ENCODE assay signal across 23 cellular contexts in genomic region chr9:114787781-114788498, GRCh38. TPM values are rescaled to one million over a fixed set of nuclear protein-coding genes. Genes with fewer than 3 reads are reported as not detected.
DNase-seq lines count a peak whose midpoint lies in the region; ATAC-seq and TF ChIP-seq lines count a peak whose summit lies in the region.
"Had no signal": no experiment of that assay in that cellular context is flagged by ENCODE, and none has a peak within 500 bp of the region (broad histone marks: within the 10 kb centered on the region; RNA-seq: fewer than 3 reads in every experiment).

No MANE protein-coding gene starts in this region.

- intact Hi-C loops in MCF 10A (cut with micrococcal nuclease) (no loop called here), esophagus muscularis mucosa (cut with DNase I) (no loop called here)
- intact Hi-C loops in CD4-positive, alpha-beta T cell (cut with DNase I, micrococcal nuclease) = no loop called here

- H3K9me3 ChIP-seq in H9 (ENCODE audit: control insufficient read depth, low read depth, low read length) = no peaks in the 10 kb centered on the region
- H3K9me3 ChIP-seq in esophagus muscularis mucosa = no peaks in the 10 kb centered on the region
- H3K9me3 ChIP-seq in trophoblast cell (ENCODE audit: insufficient read depth, low read depth, low read length) = no peaks in the 10 kb centered on the region
- no peaks in the 10 kb centered on the region for H3K9me3 ChIP-seq in CD4-positive, alpha-beta T cell (ENCODE audit: control insufficient read depth, low read length)
- H3K9me3 ChIP-seq: BLaER1 treated with 17β-estradiol and CSF1 and Interleukin-3, amounts not matched to agents 10 nM and 100 nM; SJSA1 had no signal

- H3K36me3 ChIP-seq in esophagus muscularis mucosa (no peaks in the 10 kb centered on the region), trophoblast cell (ENCODE audit: control insufficient read depth in 1 of 2, insufficient read depth in 2 of 2, low read length in 2 of 2) (no peaks in the 10 kb centered on the region)
- H3K36me3 ChIP-seq: SJSA1 had no signal

- H2AK5ac ChIP-seq in H9 (ENCODE audit: insufficient read length, low read length) (no peak overlapping the region), trophoblast cell (ENCODE audit: low read length) (peak overlapping the region; percentile 72)

- no peak overlapping the region for H3K18ac ChIP-seq in H9 (ENCODE audit: insufficient read length, low read depth, low read length)
- peak overlapping the region; percentile 84 for H3K18ac ChIP-seq in trophoblast cell (ENCODE audit: low read length)

- H3K4me3 Mint-ChIP-seq in H9 = no peak overlapping the region
- H3K4me3 Mint-ChIP-seq in MCF 10A (ENCODE audit: unreplicated experiment) = no peak overlapping the region
- no peak overlapping the region for H3K4me3 Mint-ChIP-seq in CD4-positive, alpha-beta T cell

- H2BK120ac ChIP-seq in H9 (ENCODE audit: low read depth, low read length, poor library complexity, severe bottlenecking) (no peak overlapping the region), trophoblast cell (ENCODE audit: insufficient read depth, low read length, poor library complexity) (peak overlapping the region; percentile 94)

- peak overlapping the region; percentile 80; the same call in 1 of the 2 replicates for H2BK15ac ChIP-seq in H9 (ENCODE audit: low read depth, low read length)

- H3K4me1 Mint-ChIP-seq in H9 (no peaks in the 10 kb centered on the region), MCF 10A (ENCODE audit: insufficient read depth, unreplicated experiment) (peaks cover 11% of the 10 kb centered on the region)
- H3K4me1 Mint-ChIP-seq in CD4-positive, alpha-beta T cell (ENCODE audit: low read depth) = no peaks in the 10 kb centered on the region

- H3K36me3 Mint-ChIP-seq in H9 (ENCODE audit: insufficient read depth in 1 of 3, low read depth in 3 of 3) (no peaks in the 10 kb centered on the region), MCF 10A (ENCODE audit: insufficient read depth, unreplicated experiment) (peaks cover 6% of the 10 kb centered on the region)
- H3K36me3 Mint-ChIP-seq in CD4-positive, alpha-beta T cell (ENCODE audit: low read depth) = no peaks in the 10 kb centered on the region

- BruUV-seq in MCF 10A (replicated peaks; lab: Mats Ljungman, UMichigan) = no TSS peak

- DNase-seq in H9 = no peak
- peak; percentile 45 for DNase-seq in MCF 10A (ENCODE audit: unreplicated experiment)
- peak; percentile 26 for DNase-seq in esophagus muscularis mucosa (ENCODE audit: extremely low spot score)
- DNase-seq in trophoblast cell = peak in 1 of 2 donors; percentile 2
- no peak for DNase-seq in CD4-positive, alpha-beta T cell
- DNase-seq in stimulated activated naive CD8-positive, alpha-beta T cell treated with anti-CD3 and anti-CD28 coated beads, Interleukin-15, Interleukin-2, amounts not matched to agents 100 U/mL and 50 U/mL, for 24 hours = no peak
- DNase-seq: 8988T; DMS53; GDM1; NCI-H1092 treated with DMSO at 0.1 percent for 48 hours; NCI-H1436 treated with DMSO at 0.1 percent for 48 hours; NCI-H1930; NCI-H2227 treated with DMSO at 0.1 percent for 48 hours; NCI-H510A treated with DMSO at 0.1 percent for 48 hours; NCI-H748 treated with DMSO at 0.1 percent for 48 hours; NK-92 treated with Interleukin-12 subunit alpha and Interleukin-12 subunit beta, amount 100 ng/mL, for 24 hours had no signal

- H4K91ac ChIP-seq in H9 (ENCODE audit: insufficient read length, low read depth, low read length) (no peak overlapping the region), trophoblast cell (ENCODE audit: low read depth, low read length) (peak overlapping the region; percentile 88)

- H4K8ac ChIP-seq in H9 (replicated peaks; ENCODE audit: insufficient read length, low read depth, low read length) = no peak overlapping the region
- H4K8ac ChIP-seq in trophoblast cell (ENCODE audit: low read depth, low read length) = peak overlapping the region; percentile 81

- H3K9ac ChIP-seq in H9 (ENCODE audit: extremely low read depth, insufficient read length, low read length) = no peak overlapping the region
- H3K9ac ChIP-seq in trophoblast cell (ENCODE audit: low read length) = no peak overlapping the region
- H3K9ac ChIP-seq: BLaER1 treated with 17β-estradiol and CSF1 and Interleukin-3, amounts not matched to agents 10 nM and 100 nM had no signal

- H3K23ac ChIP-seq in H9 (ENCODE audit: insufficient read length, low read depth, low read length) = no peak overlapping the region
- no peak overlapping the region for H3K23ac ChIP-seq in trophoblast cell (ENCODE audit: low read length)

- H3K27me3 Mint-ChIP-seq in H9 (ENCODE audit: low read depth) (peaks cover 15% of the 10 kb centered on the region), MCF 10A (ENCODE audit: insufficient read depth, unreplicated experiment) (no peaks in the 10 kb centered on the region)
- no peaks in the 10 kb centered on the region for H3K27me3 Mint-ChIP-seq in CD4-positive, alpha-beta T cell

- CTCF ChIA-PET in MCF 10A (lab: Yijun Ruan, JAX) = interaction anchor here (0.6 to 2.6 kb wide), 6 partner anchors 18 to 227 kb away, joined by 3 to 8 read pairs (median 3); partner anchors contain the start of gene TNFSF15
- CTCF ChIA-PET in CD4-positive, alpha-beta T cell (lab: Charles Lee) = interaction anchor here (0.5 kb wide), 1 partner anchor 37 kb away, joined by 3 read pairs; no protein-coding TSS in a partner anchor

- H2BK20ac ChIP-seq in H9 (ENCODE audit: low read depth, low read length, poor library complexity, severe bottlenecking) = no peak overlapping the region

- H4K5ac ChIP-seq in H9 (ENCODE audit: insufficient read length, low read depth, low read length) = no peak overlapping the region

- no CpG with 5 or more reads among the region's 4 CpGs for WGBS in H9 (ENCODE audit: extremely low coverage, insufficient read length, low lambda C conversion rate)
- 90% methylated on average over 4 of the region's 4 CpGs for WGBS in esophagus muscularis mucosa
- WGBS in trophoblast cell (ENCODE audit: extremely low coverage, insufficient coverage, insufficient read length) = no CpG with 5 or more reads among the region's 4 CpGs

- H3K9me3 Mint-ChIP-seq in H9 (no peaks in the 10 kb centered on the region), MCF 10A (ENCODE audit: unreplicated experiment) (no peaks in the 10 kb centered on the region)
- H3K9me3 Mint-ChIP-seq in CD4-positive, alpha-beta T cell = no peaks in the 10 kb centered on the region

- POLR2A ChIA-PET in MCF 10A (lab: Yijun Ruan, JAX) = interaction anchor here (1.0 to 4.5 kb wide), 7 partner anchors 8 to 120 kb away, joined by 3 to 36 read pairs (median 7); partner anchors contain the start of gene TNFSF15
- POLR2A ChIA-PET in CD4-positive, alpha-beta T cell (lab: Charles Lee) = no interaction called here

- H3K56ac ChIP-seq in H9 (ENCODE audit: insufficient read length, low read depth, low read length) = no peak overlapping the region

- H3K27ac ChIP-seq in H9 (ENCODE audit: insufficient read length, low read depth, low read length) (no peak overlapping the region), esophagus muscularis mucosa (replicated peaks in 1 of 4) (no peak overlapping the region), trophoblast cell (ENCODE audit: low read depth, low read length) (peak overlapping the region; percentile 58)
- no peak overlapping the region for H3K27ac ChIP-seq in CD4-positive, alpha-beta T cell (ENCODE audit: low read depth, low read length)
- H3K27ac ChIP-seq: BLaER1 treated with 17β-estradiol and CSF1 and Interleukin-3, amounts not matched to agents 10 nM and 100 nM; SJSA1 had no signal

- H2BK5ac ChIP-seq in H9 (ENCODE audit: insufficient read length, low read length) (no peak overlapping the region), trophoblast cell (ENCODE audit: low read depth, low read length, poor library complexity) (peak overlapping the region; percentile 88)

- H3K79me2 ChIP-seq in H9 (ENCODE audit: insufficient read depth, low read length) = no peaks in the 10 kb centered on the region
- H3K79me2 ChIP-seq in trophoblast cell (ENCODE audit: control insufficient read depth, insufficient read depth, low read length, poor library complexity) = no peaks in the 10 kb centered on the region

- H3K14ac ChIP-seq in H9 (ENCODE audit: insufficient read depth, low read length) (no peak overlapping the region), trophoblast cell (ENCODE audit: low read length) (peak overlapping the region; percentile 82)

- H2BK12ac ChIP-seq in H9 (ENCODE audit: insufficient read length, low read depth, low read length) (no peak overlapping the region), trophoblast cell (ENCODE audit: low read length) (peak overlapping the region; percentile 95)

- no peaks in the 10 kb centered on the region for H3K23me2 ChIP-seq in H9 (ENCODE audit: insufficient read length, low read depth, low read length, poor library complexity, severe bottlenecking)

- H3K4me1 ChIP-seq in H9 (ENCODE audit: insufficient read depth, low read length) (no peaks in the 10 kb centered on the region), esophagus muscularis mucosa (peaks cover 0 to 24% (median 18%) of the 10 kb centered on the region in 4 donors), trophoblast cell (ENCODE audit: control insufficient read depth in 1 of 2, insufficient read depth in 2 of 2, low read length in 2 of 2) (peaks cover 7 to 10% of the 10 kb centered on the region in 2 experiments)
- H3K4me1 ChIP-seq: SJSA1 had no signal

- ATAC-seq in HG03521 (IDR thresholded peaks at IDR 0.05; ENCODE audit: unreplicated experiment) (no peak), GM19324 (IDR thresholded peaks at IDR 0.05; ENCODE audit: low FRiP score, unreplicated experiment) (no peak)
- no peak for ATAC-seq in CD4-positive, alpha-beta T cell (ENCODE audit: poor library complexity)
- no peak for ATAC-seq in stimulated activated naive CD8-positive, alpha-beta T cell treated with anti-CD3 and anti-CD28 coated beads, Interleukin-15, Interleukin-2, amounts not matched to agents 100 U/mL and 50 U/mL, for 24 hours
- ATAC-seq: HepG2, K562, Panc1 had no signal

- H4K20me1 ChIP-seq in H9 (ENCODE audit: control insufficient read depth, insufficient read depth, insufficient read length) = no peaks in the 10 kb centered on the region

- H3K4ac ChIP-seq in H9 (ENCODE audit: low read depth, low read length) = no peak overlapping the region
- peak overlapping the region; percentile 66 for H3K4ac ChIP-seq in trophoblast cell (ENCODE audit: low read depth, low read length)

- TF ChIP-seq EP300 in esophagus muscularis mucosa (IDR thresholded peaks at IDR 0.05) = no peak

- TF ChIP-seq POLR2A in esophagus muscularis mucosa (IDR thresholded peaks at IDR 0.05; ENCODE audit: low read depth) = no peak

- H3K79me1 ChIP-seq in H9 (ENCODE audit: insufficient read depth, low read depth, low read length, poor library complexity, severe bottlenecking) = no peaks in the 10 kb centered on the region
- peaks cover 11% of the 10 kb centered on the region for H3K79me1 ChIP-seq in trophoblast cell (ENCODE audit: low read length)

- H3K4me3 ChIP-seq in esophagus muscularis mucosa (no peak overlapping the region), trophoblast cell (ENCODE audit: low read depth, low read length) (no peak overlapping the region)
- H3K4me3 ChIP-seq: BLaER1 treated with 17β-estradiol and CSF1 and Interleukin-3, amounts not matched to agents 10 nM and 100 nM; K562; SJSA1 had no signal

- H2AFZ ChIP-seq in H9 (ENCODE audit: low read length) (no peak overlapping the region), trophoblast cell (ENCODE audit: insufficient read depth, low read length, poor library complexity) (no peak overlapping the region)

- H3T11ph ChIP-seq in H9 (ENCODE audit: low read length) = no peak overlapping the region

- H3K27me3 ChIP-seq in H9 (ENCODE audit: insufficient read depth, low read length) = no peaks in the 10 kb centered on the region
- no peaks in the 10 kb centered on the region for H3K27me3 ChIP-seq in esophagus muscularis mucosa
- no peaks in the 10 kb centered on the region for H3K27me3 ChIP-seq in trophoblast cell (ENCODE audit: insufficient read depth, low read length)
- no peaks in the 10 kb centered on the region for H3K27me3 ChIP-seq in CD4-positive, alpha-beta T cell (ENCODE audit: control insufficient read depth, insufficient read depth, low read length)
- H3K27me3 ChIP-seq: BLaER1 treated with 17β-estradiol and CSF1 and Interleukin-3, amounts not matched to agents 10 nM and 100 nM; SJSA1 had no signal

- no peak overlapping the region for H3K4me2 ChIP-seq in H9 (ENCODE audit: insufficient read depth, insufficient read length, low read length)
- no peak overlapping the region for H3K4me2 ChIP-seq in trophoblast cell (ENCODE audit: low read length)
- H3K4me2 ChIP-seq: BLaER1 treated with 17β-estradiol and CSF1 and Interleukin-3, amounts not matched to agents 10 nM and 100 nM had no signal

- no peak overlapping the region for H3K27ac Mint-ChIP-seq in H9
- H3K27ac Mint-ChIP-seq in MCF 10A (ENCODE audit: low read depth, unreplicated experiment) = peak overlapping the region; percentile 9
- no peak overlapping the region for H3K27ac Mint-ChIP-seq in CD4-positive, alpha-beta T cell

- H4K12ac ChIP-seq in trophoblast cell (ENCODE audit: low read depth, low read length) = peak overlapping the region; percentile 26

- TF ChIP-seq CTCF in H9 (conservative IDR thresholded peaks at IDR 0.05) = no peak
- TF ChIP-seq CTCF in MCF 10A (IDR thresholded peaks at IDR 0.05; ENCODE audit: unreplicated experiment) = no peak
- TF ChIP-seq CTCF in esophagus muscularis mucosa (IDR thresholded peaks at IDR 0.05) = no peak
- no peak for TF ChIP-seq CTCF in CD4-positive, alpha-beta T cell (IDR thresholded peaks at IDR 0.05)

RNA-seq across cellular contexts. Expression of gene TNFSF15, which starts 17.9 kb away (rescaled TPM):
- total RNA-seq in H9 (2021) (not detected in 2 replicates), MCF 10A (2022) (0.39 and 1.9 TPM in 2 replicates), esophagus muscularis mucosa (under 1 TPM; 0.06 to 0.83 (median 0.25) TPM)
- polyA plus RNA-seq in trophoblast cell (2013) = 9.4 and 10.8 TPM in 2 replicates
- total RNA-seq in CD4-positive, alpha-beta T cell = not detected
- total RNA-seq: K562, SJSA1 had no signal
- polyA plus RNA-seq: K562 had no signal

Comparison
In these comparisons a context has a peak if more than half of its experiments do, and no peak if none do; other contexts are left out.
1. DNase-seq: peak in MCF 10A (single experiment) and esophagus muscularis mucosa (single experiment); none in H9 (single experiment), CD4-positive, alpha-beta T cell (0 of 10) and stimulated activated naive CD8-positive, alpha-beta T cell treated with anti-CD3 and anti-CD28 coated beads, Interleukin-15, Interleukin-2, amounts not matched to agents 100 U/mL and 50 U/mL, for 24 hours (single experiment).